ENCODE assay signal across 9 cellular contexts in the genomic region with DNA sequence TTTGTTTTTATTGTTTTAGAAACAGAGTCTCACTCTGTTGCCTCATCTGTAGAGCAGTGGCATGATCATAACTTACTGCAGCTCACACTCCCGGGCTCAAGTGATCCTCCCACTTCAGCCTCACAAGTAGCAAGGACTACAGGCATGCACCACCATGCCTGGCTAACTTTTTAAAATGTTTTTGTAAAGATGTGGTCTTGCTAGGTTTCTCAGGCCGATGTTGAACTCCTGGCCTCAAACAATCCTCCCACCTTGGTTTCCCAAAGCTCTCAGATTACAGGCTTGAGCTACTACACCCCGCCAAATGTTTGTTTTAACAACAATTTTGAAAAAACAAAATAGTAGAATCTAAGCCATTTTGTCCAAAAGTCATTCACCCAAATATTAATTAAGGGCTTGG.
"Had no signal": no experiment of that assay in that cellular context is flagged by ENCODE, and none has a peak within 500 bp of the region (broad histone marks: within the 10 kb centered on the region; RNA-seq: fewer than 3 reads in every experiment).

No MANE protein-coding gene starts in this region.

- H3K9me3 ChIP-seq: HAP-1 had no signal

- H3K4me1 ChIP-seq: HAP-1 had no signal

- H3K36me3 ChIP-seq: HAP-1 had no signal

- H3K9ac ChIP-seq: GM23248 had no signal

- H3K4me3 ChIP-seq: GM23248, HAP-1, K562 had no signal

- H3K27ac ChIP-seq: GM23248, HL-60 had no signal

- ATAC-seq: HCT116, HepG2, K562 had no signal

- H2AFZ ChIP-seq: GM23248 had no signal

- DNase-seq: GM23248, GOT3, H7, KG1 had no signal
